In the genomic region with DNA sequence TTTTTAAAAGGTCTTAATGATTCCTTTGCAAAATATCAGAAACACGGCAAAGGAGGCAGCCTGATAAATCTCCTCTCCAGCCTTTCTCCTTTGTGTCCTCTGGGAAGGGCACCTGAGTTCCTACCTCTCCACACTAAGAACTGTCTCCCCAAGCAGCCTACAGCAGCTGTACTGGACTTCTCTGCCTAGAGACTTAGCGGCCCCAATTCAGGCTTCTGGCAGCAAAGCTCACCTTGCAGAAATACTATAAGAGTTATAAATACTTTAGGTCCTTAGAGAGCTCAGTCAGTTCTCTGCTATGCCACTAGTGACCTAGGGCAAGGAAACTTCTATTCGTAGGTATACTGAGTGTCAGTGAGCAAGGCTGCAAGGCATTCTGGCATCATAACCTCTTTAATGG, we compare ENCODE assay signal across 4 cellular contexts.
"Had no signal": no experiment of that assay in that cellular context is flagged by ENCODE, and none has a peak within 500 bp of the region (broad histone marks: within the 10 kb centered on the region; RNA-seq: fewer than 3 reads in every experiment).

No MANE protein-coding gene starts in this region.

- DNase-seq: IMR-90, KBM-7 had no signal

- H3K27ac ChIP-seq: HL-60 had no signal

- H3K4me3 ChIP-seq: K562 had no signal
